ENCODE assay signal across 8 cellular contexts in genomic region chr17:39402890-39403605, GRCh38. TPM values are rescaled to one million over a fixed set of nuclear protein-coding genes. Genes with fewer than 3 reads are reported as not detected.
DNase-seq lines count a peak whose midpoint lies in the region; ATAC-seq and TF ChIP-seq lines count a peak whose summit lies in the region.

No MANE protein-coding gene starts in this region.

- peaks cover 8% of the 10 kb centered on the region for H3K36me3 ChIP-seq in CD4-positive, alpha-beta memory T cell (ENCODE audit: insufficient read depth, low read length)

- H3K9me3 ChIP-seq in CD4-positive, alpha-beta memory T cell (ENCODE audit: control insufficient read depth in 1 of 2, low read length in 2 of 2) = no peaks in the 10 kb centered on the region

- peaks cover 28 to 50% (median 36%) of the 10 kb centered on the region in 4 donors for H3K4me1 Mint-ChIP-seq in CD4-positive, alpha-beta memory T cell
- peaks cover 42% of the 10 kb centered on the region for H3K4me1 Mint-ChIP-seq in activated T-helper 2 cell treated with anti-CD3 and anti-CD28 coated beads, Interferon-gamma antibody, Interleukin-2, Interleukin-4, amounts not matched to agents 10 μg/mL and 5 μg/mL and 100 μg/mL, durations not matched to agents 14 hours and 24 hours and 36 hours (ENCODE audit: low read depth)
- peaks cover 7 to 41% (median 25%) of the 10 kb centered on the region in 4 donors for H3K4me1 Mint-ChIP-seq in naive thymus-derived CD8-positive, alpha-beta T cell

- H3K4me3 ChIP-seq in CD4-positive, alpha-beta memory T cell (ENCODE audit: low read length in 2 of 2) = no peak overlapping the region

- peaks cover 13% of the 10 kb centered on the region for H3K4me1 ChIP-seq in CD4-positive, alpha-beta memory T cell (ENCODE audit: insufficient read depth, low read length)

- H3K27me3 Mint-ChIP-seq in CD4-positive, alpha-beta memory T cell = peaks cover 0 to 2% of the 10 kb centered on the region in 2 donors
- H3K27me3 Mint-ChIP-seq in activated T-helper 2 cell treated with anti-CD3 and anti-CD28 coated beads, Interferon-gamma antibody, Interleukin-2, Interleukin-4, amounts not matched to agents 10 μg/mL and 5 μg/mL and 100 μg/mL, durations not matched to agents 14 hours and 24 hours and 36 hours (ENCODE audit: low read depth) = no peaks in the 10 kb centered on the region
- peaks cover 0 to 1% (median 0%) of the 10 kb centered on the region in 5 donors for H3K27me3 Mint-ChIP-seq in naive thymus-derived CD8-positive, alpha-beta T cell

- H3K36me3 Mint-ChIP-seq in CD4-positive, alpha-beta memory T cell = peaks cover 4 to 20% of the 10 kb centered on the region in 2 donors
- peaks cover 26% of the 10 kb centered on the region for H3K36me3 Mint-ChIP-seq in activated T-helper 2 cell treated with anti-CD3 and anti-CD28 coated beads, Interferon-gamma antibody, Interleukin-2, Interleukin-4, amounts not matched to agents 10 μg/mL and 5 μg/mL and 100 μg/mL, durations not matched to agents 14 hours and 24 hours and 36 hours (ENCODE audit: low read depth)
- peaks cover 0 to 21% (median 0%) of the 10 kb centered on the region in 3 donors for H3K36me3 Mint-ChIP-seq in naive thymus-derived CD8-positive, alpha-beta T cell

- DNase-seq in CD4-positive, alpha-beta memory T cell = no peak
- no peak for DNase-seq in HEK293T (ENCODE audit: extremely low spot score)
- DNase-seq in activated T-helper 2 cell treated with anti-CD3 and anti-CD28 coated beads, Interferon-gamma antibody, Interleukin-2, Interleukin-4, amounts not matched to agents 10 μg/mL and 5 μg/mL and 100 μg/mL, durations not matched to agents 14 hours and 24 hours and 36 hours (ENCODE audit: low spot score) = no peak
- DNase-seq in naive thymus-derived CD8-positive, alpha-beta T cell = no peak
- no peak for DNase-seq in ureter (ENCODE audit: low spot score)
- no peak for DNase-seq in UCSD-AML1 (lab: John Stamatoyannopoulos, UW; ENCODE audit: unreplicated experiment)
- DNase-seq in DMS153 treated with DMSO at 0.1 percent for 48 hours (lab: John Stamatoyannopoulos, UW; ENCODE audit: unreplicated experiment) = no peak
- no peak for DNase-seq in NAMALWA (ENCODE audit: low spot score)

- H3K27ac ChIP-seq in CD4-positive, alpha-beta memory T cell (ENCODE audit: low read depth, low read length) = no peak overlapping the region

- peak overlapping the region; percentile 84 to 97 (median 90) for H3K27ac Mint-ChIP-seq in CD4-positive, alpha-beta memory T cell
- H3K27ac Mint-ChIP-seq in activated T-helper 2 cell treated with anti-CD3 and anti-CD28 coated beads, Interferon-gamma antibody, Interleukin-2, Interleukin-4, amounts not matched to agents 10 μg/mL and 5 μg/mL and 100 μg/mL, durations not matched to agents 14 hours and 24 hours and 36 hours = no peak overlapping the region
- peak overlapping the region in 9 of 10 donors; percentile 60 to 96 (median 86) for H3K27ac Mint-ChIP-seq in naive thymus-derived CD8-positive, alpha-beta T cell

- POLR2A ChIA-PET in CD4-positive, alpha-beta memory T cell (lab: Charles Lee; ENCODE audit: partially characterized antibody) = interaction anchor here (0.8 to 4.3 kb wide), 6 partner anchors 9 to 250 kb away, joined by 3 to 52 read pairs (median 3); partner anchors contain the start of genes CDK12 and RPL19
- POLR2A ChIA-PET in HEK293T (lab: Yijun Ruan, JAX) = interaction anchor here (1.5 to 2.8 kb wide), 3 partner anchors 48 to 119 kb away, joined by 4 to 10 read pairs (median 8); partner anchors contain the start of genes CDK12 and MED1
- POLR2A ChIA-PET in naive thymus-derived CD8-positive, alpha-beta T cell (lab: Charles Lee) = interaction anchor here (0.6 to 3.6 kb wide), 6 partner anchors 11 to 62 kb away, joined by 3 to 27 read pairs (median 4); partner anchors contain the start of genes CDK12 and MED1

- CTCF ChIA-PET in CD4-positive, alpha-beta memory T cell (lab: Charles Lee; ENCODE audit: partially characterized antibody) = interaction anchor here (0.7 kb wide), 1 partner anchor 8 kb away, joined by 4 read pairs; no protein-coding TSS in a partner anchor
- CTCF ChIA-PET in HEK293T (lab: Yijun Ruan, JAX) = interaction anchor here (0.5 to 2.4 kb wide), 2 partner anchors 219 to 465 kb away, joined by 3 to 6 read pairs; no protein-coding TSS in a partner anchor

- intact Hi-C loops in CD4-positive, alpha-beta memory T cell (cut with micrococcal nuclease) = loop anchor here (1.0 kb wide), 2 partner anchors 48 to 58 kb away; partner anchors contain the start of genes CDK12 and MED1
- intact Hi-C loops in activated T-helper 2 cell treated with anti-CD3 and anti-CD28 coated beads, Interferon-gamma antibody, Interleukin-2, Interleukin-4, amounts not matched to agents 10 μg/mL and 5 μg/mL and 100 μg/mL, durations not matched to agents 14 hours and 24 hours and 36 hours (cut with micrococcal nuclease) = no loop called here

- H3K27me3 ChIP-seq in CD4-positive, alpha-beta memory T cell (ENCODE audit: insufficient read depth, low read length) = no peaks in the 10 kb centered on the region

- no peak for ATAC-seq in naive thymus-derived CD8-positive, alpha-beta T cell

- H3K4me3 Mint-ChIP-seq in CD4-positive, alpha-beta memory T cell = peak overlapping the region; percentile 69 to 99 (median 96)
- H3K4me3 Mint-ChIP-seq in activated T-helper 2 cell treated with anti-CD3 and anti-CD28 coated beads, Interferon-gamma antibody, Interleukin-2, Interleukin-4, amounts not matched to agents 10 μg/mL and 5 μg/mL and 100 μg/mL, durations not matched to agents 14 hours and 24 hours and 36 hours (ENCODE audit: low read depth) = peak overlapping the region; percentile 34
- H3K4me3 Mint-ChIP-seq in naive thymus-derived CD8-positive, alpha-beta T cell = peak overlapping the region; percentile 67 to 99 (median 94)

- no peaks in the 10 kb centered on the region for H3K9me3 Mint-ChIP-seq in CD4-positive, alpha-beta memory T cell
- no peaks in the 10 kb centered on the region for H3K9me3 Mint-ChIP-seq in activated T-helper 2 cell treated with anti-CD3 and anti-CD28 coated beads, Interferon-gamma antibody, Interleukin-2, Interleukin-4, amounts not matched to agents 10 μg/mL and 5 μg/mL and 100 μg/mL, durations not matched to agents 14 hours and 24 hours and 36 hours
- H3K9me3 Mint-ChIP-seq in naive thymus-derived CD8-positive, alpha-beta T cell = no peaks in the 10 kb centered on the region

TF ChIP-seq in HEK293T, 16 proteins besides CTCF, POLR2A, EP300 and RAD21:
- peak; percentile 18; the same call in 1 of the 2 replicates for TF ChIP-seq L3MBTL2 (conservative IDR thresholded peaks at IDR 0.05)
- TF ChIP-seq ELF4 (IDR thresholded peaks at IDR 0.05) = no peak
- TF ChIP-seq ARNT (IDR thresholded peaks at IDR 0.05) = no peak
TF ChIP-seq in HEK293T: peak in this region for 1.

RNA-seq across cellular contexts. Expression of gene FBXL20, which starts 1.6 kb away (rescaled TPM):
- total RNA-seq in CD4-positive, alpha-beta memory T cell = 10 to 100 TPM; 35.3 to 38.5 TPM
- 1 to 10 TPM; 1.5 to 4.1 TPM for polyA plus RNA-seq in CD4-positive, alpha-beta memory T cell
- 18.1 and 18.8 TPM in 2 replicates for total RNA-seq in activated T-helper 2 cell treated with anti-CD3 and anti-CD28 coated beads, Interferon-gamma antibody, Interleukin-2, Interleukin-4, amounts not matched to agents 10 μg/mL and 5 μg/mL and 100 μg/mL, durations not matched to agents 14 hours and 24 hours and 36 hours
- total RNA-seq in naive thymus-derived CD8-positive, alpha-beta T cell = 10 to 100 TPM; 33.4 to 34.3 TPM
- 1 to 10 TPM; 2.6 to 3.4 (median 3.2) TPM for polyA plus RNA-seq in naive thymus-derived CD8-positive, alpha-beta T cell
- total RNA-seq in ureter = 19.4 TPM

RNA-seq across cellular contexts. Expression of gene MED1, which starts 48.0 kb away (rescaled TPM):
- 10 to 100 TPM; 59.1 to 62.3 TPM for total RNA-seq in CD4-positive, alpha-beta memory T cell
- 10 to 100 TPM in 1 of 2 donors, 1 to 10 TPM in 1; 6.4 to 23.4 TPM for polyA plus RNA-seq in CD4-positive, alpha-beta memory T cell
- 63.7 and 64.1 TPM in 2 replicates for total RNA-seq in activated T-helper 2 cell treated with anti-CD3 and anti-CD28 coated beads, Interferon-gamma antibody, Interleukin-2, Interleukin-4, amounts not matched to agents 10 μg/mL and 5 μg/mL and 100 μg/mL, durations not matched to agents 14 hours and 24 hours and 36 hours
- total RNA-seq in naive thymus-derived CD8-positive, alpha-beta T cell = 10 to 100 TPM; 59.2 to 62.8 TPM
- polyA plus RNA-seq in naive thymus-derived CD8-positive, alpha-beta T cell = 10 to 100 TPM; 16.8 to 26.9 (median 22.2) TPM
- 40.9 TPM for total RNA-seq in ureter

RNA-seq across cellular contexts. Expression of gene CDK12, which starts 58.2 kb away (rescaled TPM):
- 100 to 1,000 TPM; 107 to 114 TPM for total RNA-seq in CD4-positive, alpha-beta memory T cell
- 1 to 10 TPM in 1 of 2 donors, under 1 TPM in 1; 0.87 to 6.4 TPM for polyA plus RNA-seq in CD4-positive, alpha-beta memory T cell
- 83.9 TPM in 2 replicates for total RNA-seq in activated T-helper 2 cell treated with anti-CD3 and anti-CD28 coated beads, Interferon-gamma antibody, Interleukin-2, Interleukin-4, amounts not matched to agents 10 μg/mL and 5 μg/mL and 100 μg/mL, durations not matched to agents 14 hours and 24 hours and 36 hours
- total RNA-seq in naive thymus-derived CD8-positive, alpha-beta T cell = 100 to 1,000 TPM; 113 to 114 TPM
- 1 to 10 TPM; 3.2 to 7.1 (median 5.5) TPM for polyA plus RNA-seq in naive thymus-derived CD8-positive, alpha-beta T cell
- total RNA-seq in ureter = 110 TPM

Comparison
In these comparisons a context has a peak if more than half of its experiments do, and no peak if none do; other contexts are left out.
1. H3K4me3 Mint-ChIP-seq: peak in every context shown above with its lines; median percentile 96 in CD4-positive, alpha-beta memory T cell; 94 in naive thymus-derived CD8-positive, alpha-beta T cell; 34 in activated T-helper 2 cell treated with anti-CD3 and anti-CD28 coated beads, Interferon-gamma antibody, Interleukin-2, Interleukin-4, amounts not matched to agents 10 μg/mL and 5 μg/mL and 100 μg/mL, durations not matched to agents 14 hours and 24 hours and 36 hours.